In genomic region chr4:27574743-27575142, GRCh38 we compare ENCODE assay signal across 35 cellular contexts.
DNase-seq lines count a peak whose midpoint lies in the region; ATAC-seq, FAIRE-seq and TF ChIP-seq lines count a peak whose summit lies in the region.
"Had no signal": no experiment of that assay in that cellular context is flagged by ENCODE, and none has a peak within 500 bp of the region (broad histone marks: within the 10 kb centered on the region; RNA-seq: fewer than 3 reads in every experiment).

No MANE protein-coding gene starts in this region.

- POLR2A ChIA-PET in HEK293 (lab: Yijun Ruan, JAX) (no interaction called here), K562 (lab: Yijun Ruan, JAX) (no interaction called here)

- H3K36me3 Mint-ChIP-seq in neural crest cell (ENCODE audit: low read depth), result no peaks in the 10 kb centered on the region
- no peaks in the 10 kb centered on the region for H3K36me3 Mint-ChIP-seq in T-helper 2 cell treated with Interferon-gamma antibody and Interleukin-4, amounts not matched to agents 5 μg/mL and 100 μg/mL, for 36 hours (ENCODE audit: low read depth)
- H3K36me3 Mint-ChIP-seq: CD14-positive monocyte; CD4-positive, alpha-beta memory T cell; CD4-positive, CD25-positive, alpha-beta regulatory T cell; CD8-positive, alpha-beta memory T cell; CD8-positive, alpha-beta T cell had no signal

- H4K20me1 ChIP-seq in K562 (replicated peaks; ENCODE audit: control insufficient read depth, insufficient read depth, low read length), result no peaks in the 10 kb centered on the region
- H4K20me1 ChIP-seq: BLaER1; BLaER1 treated with 17β-estradiol and CSF1 and Interleukin-3, amounts not matched to agents 10 nM and 100 nM had no signal

- CTCF ChIA-PET in HEK293 (lab: Yijun Ruan, JAX), result no interaction called here
- CTCF ChIA-PET in K562 (lab: Yijun Ruan, JAX; ENCODE audit: low intra/inter-chr PET ratio), result no interaction called here

- H3K27ac ChIP-seq in HEK293 (ENCODE audit: extremely low read depth, low read depth, low read length), result no peak overlapping the region
- no peak overlapping the region for H3K27ac ChIP-seq in K562 (ENCODE audit: extremely low read depth, low read depth, low read length)
- no peak overlapping the region for H3K27ac ChIP-seq in dorsolateral prefrontal cortex
- H3K27ac ChIP-seq: 22Rv1; A549; BLaER1; BLaER1 treated with 17β-estradiol and CSF1 and Interleukin-3, amounts not matched to agents 10 nM and 100 nM; C4-2B had no signal

- no peaks in the 10 kb centered on the region for H3K4me1 Mint-ChIP-seq in neural crest cell
- no peaks in the 10 kb centered on the region for H3K4me1 Mint-ChIP-seq in T-helper 2 cell treated with Interferon-gamma antibody and Interleukin-4, amounts not matched to agents 5 μg/mL and 100 μg/mL, for 36 hours (ENCODE audit: low read depth)
- H3K4me1 Mint-ChIP-seq: B cell; CD14-positive monocyte; CD4-positive, alpha-beta memory T cell; CD4-positive, CD25-positive, alpha-beta regulatory T cell; CD8-positive, alpha-beta memory T cell had no signal

- H3K27me3 ChIP-seq in K562 (ENCODE audit: control insufficient read depth in 2 of 2, insufficient read depth in 2 of 2, low read length in 2 of 2), result no peaks in the 10 kb centered on the region
- no peaks in the 10 kb centered on the region for H3K27me3 ChIP-seq in dorsolateral prefrontal cortex
- H3K27me3 ChIP-seq: BE2C; BLaER1; BLaER1 treated with 17β-estradiol and CSF1 and Interleukin-3, amounts not matched to agents 10 nM and 100 nM had no signal

- no peak for FAIRE-seq in K562 (lab: Jason Lieb, UNC)
- FAIRE-seq: A204.1, A549, D721Med had no signal

- H3K27me3 Mint-ChIP-seq in neural crest cell (ENCODE audit: low read depth), result no peaks in the 10 kb centered on the region
- H3K27me3 Mint-ChIP-seq in T-helper 2 cell treated with Interferon-gamma antibody and Interleukin-4, amounts not matched to agents 5 μg/mL and 100 μg/mL, for 36 hours (ENCODE audit: low read depth), result no peaks in the 10 kb centered on the region
- H3K27me3 Mint-ChIP-seq: B cell; CD4-positive, alpha-beta memory T cell; CD4-positive, alpha-beta T cell; CD4-positive, CD25-positive, alpha-beta regulatory T cell; CD8-positive, alpha-beta memory T cell had no signal

- in situ Hi-C loops in K562 (cut with MboI), result no loop called here

- H3K9me1 ChIP-seq in K562 (ENCODE audit: control insufficient read depth, insufficient read depth, low read length), result no peaks in the 10 kb centered on the region

- TF ChIP-seq RAD21 in K562 (CRISPR knock-in tag; conservative IDR thresholded peaks at IDR 0.05 in 1 of 2, IDR thresholded peaks at IDR 0.05 in 1 of 2), result no peak

- H2AFZ ChIP-seq in K562 (ENCODE audit: low read depth, low read length), result no peak overlapping the region

- H3K4me3 ChIP-seq in HEK293 (ENCODE audit: low read depth, low read length) (no peak overlapping the region), K562 (no peak overlapping the region), dorsolateral prefrontal cortex (no peak overlapping the region)
- H3K4me3 ChIP-seq: A549; BLaER1; BLaER1 treated with 17β-estradiol and CSF1 and Interleukin-3, amounts not matched to agents 10 nM and 100 nM had no signal

- ATAC-seq in K562, result no peak
- ATAC-seq: A549; CD8-positive, alpha-beta T cell had no signal

- no peak overlapping the region for H3K4me3 Mint-ChIP-seq in neural crest cell
- H3K4me3 Mint-ChIP-seq in T-helper 2 cell treated with Interferon-gamma antibody and Interleukin-4, amounts not matched to agents 5 μg/mL and 100 μg/mL, for 36 hours, result no peak overlapping the region
- H3K4me3 Mint-ChIP-seq: B cell; CD14-positive monocyte; CD4-positive, alpha-beta memory T cell; CD4-positive, alpha-beta T cell; CD4-positive, CD25-positive, alpha-beta regulatory T cell; CD8-positive, alpha-beta memory T cell; CD8-positive, alpha-beta T cell had no signal

- TF ChIP-seq CTCF in HEK293 (tag by site-specific recombination; IDR thresholded peaks at IDR 0.05), result no peak
- no peak for TF ChIP-seq CTCF in K562 (IDR thresholded peaks at IDR 0.05 in 2 of 3, conservative IDR thresholded peaks at IDR 0.05 in 1 of 3; ENCODE audit: insufficient read depth in 2 of 3, low read depth in 1 of 3, low read length in 3 of 3)
- no peak for TF ChIP-seq CTCF in neural crest cell (conservative IDR thresholded peaks at IDR 0.05)
- no peak for TF ChIP-seq CTCF in dorsolateral prefrontal cortex (IDR thresholded peaks at IDR 0.05 in 54 of 56, conservative IDR thresholded peaks at IDR 0.05 in 2 of 56; ENCODE audit: low read depth in 1 of 56, partially characterized antibody in 56 of 56)

- no peaks in the 10 kb centered on the region for H3K36me3 ChIP-seq in HEK293 (ENCODE audit: control insufficient read depth in 2 of 2, insufficient read depth in 1 of 2, low read length in 2 of 2)
- no peaks in the 10 kb centered on the region for H3K36me3 ChIP-seq in K562 (ENCODE audit: control insufficient read depth, insufficient read depth, low read length)
- H3K36me3 ChIP-seq: BE2C; BLaER1; BLaER1 treated with 17β-estradiol and CSF1 and Interleukin-3, amounts not matched to agents 10 nM and 100 nM had no signal

- H3K9me3 Mint-ChIP-seq in neural crest cell, result peaks cover 4% of the 10 kb centered on the region
- peaks cover 16% of the 10 kb centered on the region for H3K9me3 Mint-ChIP-seq in T-helper 2 cell treated with Interferon-gamma antibody and Interleukin-4, amounts not matched to agents 5 μg/mL and 100 μg/mL, for 36 hours

- H3K4me2 ChIP-seq in K562 (ENCODE audit: insufficient read depth, low read length), result no peak overlapping the region
- H3K4me2 ChIP-seq: A549; BLaER1; BLaER1 treated with 17β-estradiol and CSF1 and Interleukin-3, amounts not matched to agents 10 nM and 100 nM had no signal

- BruUV-seq in K562 (replicated peaks; lab: Mats Ljungman, UMichigan), result no TSS peak

- H3K9me3 ChIP-seq in HEK293 (ENCODE audit: control insufficient read depth, insufficient read depth, low read depth, low read length) (no peaks in the 10 kb centered on the region), K562 (replicated peaks; ENCODE audit: control insufficient read depth, insufficient read depth, low read depth, low read length) (no peaks in the 10 kb centered on the region; the same call in 1 of the 2 replicates)
- H3K9me3 ChIP-seq: A549, BE2C, BLaER1, Caco-2 had no signal

- TF ChIP-seq EP300 in K562 (IDR thresholded peaks at IDR 0.05; ENCODE audit: low read length), result no peak

- 2% methylated on average over 5 of the region's 5 CpGs for WGBS in K562 (ENCODE audit: insufficient coverage, low coverage, missing lambda C conversion rate)

- no peak overlapping the region for H3K9ac ChIP-seq in K562 (ENCODE audit: insufficient read depth in 1 of 2, low read depth in 2 of 2, low read length in 2 of 2)
- H3K9ac ChIP-seq: BLaER1; BLaER1 treated with 17β-estradiol and CSF1 and Interleukin-3, amounts not matched to agents 10 nM and 100 nM had no signal

- no peak for DNase-seq in K562 (ENCODE audit: extremely low read depth in 1 of 4, low spot score in 3 of 4)
- no peak for DNase-seq in neural crest cell (ENCODE audit: low read depth, low spot score)
- DNase-seq in dorsolateral prefrontal cortex, result no peak
- no peak for DNase-seq in SK-N-DZ (ENCODE audit: low spot score)
- no peak for DNase-seq in T-helper 2 cell treated with Interferon-gamma antibody and Interleukin-4, amounts not matched to agents 5 μg/mL and 100 μg/mL, for 36 hours (ENCODE audit: low spot score)
- DNase-seq: 8988T; ACHN; AML-193; BE2C; C1 segment of cervical spinal cord; Caco-2; Calu3; CD4-positive, alpha-beta memory T cell; CD4-positive, alpha-beta T cell; CD4-positive, CD25-positive, alpha-beta regulatory T cell; CD8-positive, alpha-beta memory T cell; CD8-positive, alpha-beta T cell; COR-L47; DMS 273 treated with DMSO at 0.1 percent for 48 hours; DMS153; DMS53; DMS79; DMS79 treated with DMSO at 0.1 percent for 48 hours; DND-41; EL had no signal

- peak overlapping the region; percentile 45 for H3K27ac Mint-ChIP-seq in neural crest cell (ENCODE audit: unreplicated experiment)
- H3K27ac Mint-ChIP-seq in T-helper 2 cell treated with Interferon-gamma antibody and Interleukin-4, amounts not matched to agents 5 μg/mL and 100 μg/mL, for 36 hours, result no peak overlapping the region
- H3K27ac Mint-ChIP-seq: B cell; CD14-positive monocyte; CD4-positive, alpha-beta memory T cell; CD4-positive, alpha-beta T cell; CD4-positive, CD25-positive, alpha-beta regulatory T cell; CD8-positive, alpha-beta memory T cell; CD8-positive, alpha-beta T cell had no signal

- TF ChIP-seq POLR2A in K562 (conservative IDR thresholded peaks at IDR 0.05), result no peak

- intact Hi-C loops in K562 (cut with micrococcal nuclease), result no loop called here
- intact Hi-C loops in dorsolateral prefrontal cortex (cut with DNase I), result no loop called here

- no peaks in the 10 kb centered on the region for H3K4me1 ChIP-seq in HEK293 (ENCODE audit: control insufficient read depth, insufficient read depth, low read length)
- H3K4me1 ChIP-seq in K562 (replicated peaks in 1 of 2; ENCODE audit: control insufficient read depth in 2 of 2, insufficient read depth in 2 of 2, low read length in 2 of 2), result no peaks in the 10 kb centered on the region
- H3K4me1 ChIP-seq: A549; BE2C; BLaER1; BLaER1 treated with 17β-estradiol and CSF1 and Interleukin-3, amounts not matched to agents 10 nM and 100 nM; Caco-2 had no signal

- no peaks in the 10 kb centered on the region for H3K79me2 ChIP-seq in K562 (ENCODE audit: control insufficient read depth, insufficient read depth, low read length)

TF ChIP-seq in HEK293, 187 proteins besides CTCF, POLR2A, EP300 and RAD21:
- TF ChIP-seq ZNF350 (tag by site-specific recombination; IDR thresholded peaks at IDR 0.05), result no peak
- TF ChIP-seq ZNF146 (tag by site-specific recombination; IDR thresholded peaks at IDR 0.05), result peak; percentile 50; the same call in 1 of the 2 replicates
- TF ChIP-seq ZNF623 (tag by site-specific recombination; IDR thresholded peaks at IDR 0.05), result no peak

TF ChIP-seq in K562, 482 proteins besides CTCF, POLR2A, EP300 and RAD21:
- TF ChIP-seq ZNF146 (CRISPR knock-in tag; IDR thresholded peaks at IDR 0.05; ENCODE audit: unreplicated experiment) (peak; percentile 85), MCM3 (IDR thresholded peaks at IDR 0.05) (no peak), ATF2 (CRISPR knock-in tag; IDR thresholded peaks at IDR 0.05) (no peak), E2F3 (CRISPR knock-in tag; IDR thresholded peaks at IDR 0.05) (no peak)

Comparison
In these comparisons a context has a peak if more than half of its experiments do, and no peak if none do; other contexts are left out.
1. Of the 44 proteins assayed by ChIP-seq in both K562 and HEK293: peak only in K562: none; only in HEK293: none; in both: ZNF146; in neither: 43.